ENCODE assay signal across 19 cellular contexts in genomic region chr20:19482726-19483125, GRCh38.
"Had no signal": no experiment of that assay in that cellular context is flagged by ENCODE, and none has a peak within 500 bp of the region (broad histone marks: within the 10 kb centered on the region; RNA-seq: fewer than 3 reads in every experiment).

No MANE protein-coding gene starts in this region.

- ATAC-seq: foreskin keratinocyte, heart right ventricle, left cardiac atrium, left lung, left ventricle myocardium superior, lower lobe of right lung, mucosa of descending colon had no signal

- H3K4me1 Mint-ChIP-seq: mesothelial cell of epicardium, naive B cell had no signal

- H3K4me3 ChIP-seq: coronary artery, dorsolateral prefrontal cortex, esophagus muscularis mucosa, heart right ventricle, left lung, lower lobe of right lung, mucosa of descending colon had no signal

- H3K27me3 ChIP-seq: esophagus muscularis mucosa, foreskin keratinocyte, left lung had no signal

- H3K9me3 ChIP-seq: esophagus muscularis mucosa, heart right ventricle, left lung, lower lobe of right lung, mucosa of descending colon had no signal

- H3K27ac Mint-ChIP-seq: mesothelial cell of epicardium had no signal

- H3K4me3 Mint-ChIP-seq: mesothelial cell of epicardium had no signal

- H3K4me1 ChIP-seq: esophagus muscularis mucosa, foreskin keratinocyte, heart right ventricle, left lung, lower lobe of right lung had no signal

- DNase-seq: dermis blood vessel endothelial cell; dorsolateral prefrontal cortex; effector CD4-positive, alpha-beta T cell; effector memory CD4-positive, alpha-beta T cell; foreskin keratinocyte; glutamatergic neuron; head of caudate nucleus; heart right ventricle; hippocampal formation; left cardiac atrium; left lung; left ventricle myocardium superior; lower lobe of right lung; mesenchymal stem cell; mucosa of descending colon; naive B cell had no signal

- H3K36me3 ChIP-seq: esophagus muscularis mucosa, heart right ventricle, left lung, lower lobe of right lung had no signal

- H3K27ac ChIP-seq: dorsolateral prefrontal cortex, esophagus muscularis mucosa, foreskin keratinocyte, heart right ventricle, left lung, lower lobe of right lung had no signal

- H3K36me3 Mint-ChIP-seq: mesothelial cell of epicardium, naive B cell had no signal

- H3K9me3 Mint-ChIP-seq: mesothelial cell of epicardium had no signal
